30 cellular contexts compared by ENCODE assay signal in genomic region chr17:48649741-48650140, GRCh38.
"Had no signal": no experiment of that assay in that cellular context is flagged by ENCODE, and none has a peak within 500 bp of the region (broad histone marks: within the 10 kb centered on the region; RNA-seq: fewer than 3 reads in every experiment).

No MANE protein-coding gene starts in this region.

- FAIRE-seq: astrocyte, bronchial epithelial cell, frontal cortex had no signal

- DNase-seq: activated B cell treated with CpG ODN at 0.5 μM for 24 hours; activated CD4-positive, alpha-beta T cell treated with anti-CD3 and anti-CD28 coated beads for 48 hours; activated CD4-positive, alpha-beta T cell treated with anti-CD3 and anti-CD28 coated beads, Interleukin-2, amount 50 U/mL, for 1 hour; activated CD4-positive, alpha-beta T cell treated with anti-CD3 and anti-CD28 coated beads, Interleukin-2, amount 50 U/mL, for 48 hours; activated CD8-positive, alpha-beta memory T cell treated with anti-CD3 and anti-CD28 coated beads for 24 hours; activated CD8-positive, alpha-beta T cell treated with anti-CD3 and anti-CD28 coated beads for 36 hours; activated effector memory CD4-positive, alpha-beta T cell treated with Interleukin-2 at 50 U/mL for 16 hours; activated gamma-delta T cell treated with Interleukin-2 at 50 U/mL for 16 hours; activated naive CD4-positive, alpha-beta T cell treated with anti-CD3 and anti-CD28 coated beads, Interleukin-2, amount 50 U/mL, for 16 hours; activated naive CD4-positive, alpha-beta T cell treated with Interleukin-2 at 50 U/mL for 16 hours; activated T-cell treated with anti-CD3 and anti-CD28 coated beads, Interleukin-2, amount 50 U/mL, for 4 hours; amniotic stem cell; anterior cingulate cortex; brain microvascular endothelial cell; dorsolateral prefrontal cortex; effector memory CD4-positive, alpha-beta T cell; endodermal cell; foreskin fibroblast; head of caudate nucleus; T1000; WERI-Rb-1 had no signal

- H3K4me3 ChIP-seq: coronary artery, dorsolateral prefrontal cortex had no signal

- H3K4me3 Mint-ChIP-seq: activated B cell treated with CpG ODN at 0.5 μM for 24 hours; activated CD8-positive, alpha-beta T cell treated with anti-CD3 and anti-CD28 coated beads for 36 hours; activated T-cell treated with anti-CD3 and anti-CD28 coated beads, Interleukin-2, amount 50 U/mL, for 4 hours; activated T-helper 17 cell treated with anti-CD3 and anti-CD28 coated beads, Interleukin-2, amount 50 U/mL, for 72 hours; central memory CD8-positive, alpha-beta T cell; dendritic cell treated with granulocyte-macrophage colony-stimulating factor and Interleukin-4, amounts not matched to agents 40 ng/mL and 50 ng/mL, for 4 days; endodermal cell; T-helper 2 cell treated with Interferon-gamma antibody and Interleukin-4, amounts not matched to agents 5 μg/mL and 100 μg/mL, for 36 hours had no signal

- H3K27ac ChIP-seq: brain microvascular endothelial cell, coronary artery, dorsolateral prefrontal cortex, WERI-Rb-1 had no signal

- H3K27ac Mint-ChIP-seq: activated B cell treated with CpG ODN at 0.5 μM for 24 hours; activated CD8-positive, alpha-beta T cell treated with anti-CD3 and anti-CD28 coated beads for 36 hours; activated naive CD8-positive, alpha-beta T cell; activated T-helper 17 cell treated with anti-CD3 and anti-CD28 coated beads, Interleukin-2, amount 50 U/mL, for 72 hours; dendritic cell treated with granulocyte-macrophage colony-stimulating factor and Interleukin-4, amounts not matched to agents 40 ng/mL and 50 ng/mL, for 4 days; endodermal cell; T-helper 2 cell treated with Interferon-gamma antibody and Interleukin-4, amounts not matched to agents 5 μg/mL and 100 μg/mL, for 36 hours had no signal

- H3K9me3 Mint-ChIP-seq: activated B cell treated with CpG ODN at 0.5 μM for 24 hours; activated CD8-positive, alpha-beta T cell treated with anti-CD3 and anti-CD28 coated beads for 36 hours; activated T-cell treated with anti-CD3 and anti-CD28 coated beads, Interleukin-2, amount 50 U/mL, for 4 hours; activated T-helper 17 cell treated with anti-CD3 and anti-CD28 coated beads, Interleukin-2, amount 50 U/mL, for 72 hours; central memory CD8-positive, alpha-beta T cell; dendritic cell treated with granulocyte-macrophage colony-stimulating factor and Interleukin-4, amounts not matched to agents 40 ng/mL and 50 ng/mL, for 4 days; endodermal cell; T-helper 2 cell treated with Interferon-gamma antibody and Interleukin-4, amounts not matched to agents 5 μg/mL and 100 μg/mL, for 36 hours had no signal

- H3K4me1 Mint-ChIP-seq: endodermal cell had no signal

- H3K36me3 ChIP-seq: brain microvascular endothelial cell, WERI-Rb-1 had no signal

- H3K36me3 Mint-ChIP-seq: activated naive CD8-positive, alpha-beta T cell had no signal
